In the genomic region with DNA sequence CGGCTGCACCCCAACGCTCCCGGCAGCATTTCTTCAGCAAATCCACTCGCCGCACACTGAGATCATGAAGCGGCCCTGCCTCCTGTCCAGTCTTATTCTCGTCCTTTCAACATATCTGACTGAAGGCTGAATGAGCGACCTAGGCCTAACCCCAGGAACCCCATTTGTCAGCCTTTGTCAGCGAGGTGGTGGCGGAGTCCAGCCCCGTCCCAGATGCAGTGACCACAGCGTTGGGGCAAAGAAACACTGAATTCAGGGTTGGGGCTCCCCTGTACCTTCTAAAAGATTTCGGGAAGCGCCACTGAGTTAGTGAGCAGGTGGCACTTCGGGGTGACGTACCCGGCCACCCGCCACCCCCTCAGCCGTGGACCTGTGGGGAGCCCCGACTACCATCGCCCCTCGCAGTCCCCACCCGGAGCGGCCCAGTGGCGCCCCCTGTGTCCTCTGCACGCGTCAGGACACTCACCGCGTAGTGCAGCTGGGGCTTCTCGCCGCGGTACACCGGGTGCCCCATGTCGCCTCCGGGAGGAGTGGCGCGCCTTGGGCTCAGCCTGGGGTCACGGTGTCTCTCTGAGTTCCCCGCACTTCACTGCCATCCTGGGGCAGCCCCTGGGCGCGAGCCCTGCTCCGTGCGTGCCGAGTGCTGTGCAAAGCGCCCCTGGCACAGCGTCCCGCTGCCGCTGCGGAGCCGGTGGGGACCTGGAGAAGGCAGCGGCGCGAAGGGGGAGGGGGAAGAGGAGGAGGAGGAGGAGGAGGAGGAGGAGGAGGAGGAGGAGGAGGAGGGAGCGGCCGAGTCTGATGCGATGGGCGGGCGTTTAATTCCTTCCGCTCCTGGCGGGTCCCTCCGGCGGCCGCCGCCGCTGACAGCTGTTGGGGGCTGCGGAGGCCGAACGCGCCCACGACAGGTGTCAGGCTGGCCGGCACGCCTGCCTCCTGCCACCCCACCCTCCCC, we compare ENCODE assay signal across 8 cellular contexts.
DNase-seq lines count a peak whose midpoint lies in the region; ATAC-seq and TF ChIP-seq lines count a peak whose summit lies in the region.

No MANE protein-coding gene starts in this region.

- peak overlapping the region; percentile 81 for H3K9ac ChIP-seq in KMS-11

- ATAC-seq in GM18517 (IDR thresholded peaks at IDR 0.05; ENCODE audit: unreplicated experiment) = no peak
- ATAC-seq in GM18858 (IDR thresholded peaks at IDR 0.05; ENCODE audit: unreplicated experiment) = no peak
- no peak for ATAC-seq in HG03095 (IDR thresholded peaks at IDR 0.05; ENCODE audit: unreplicated experiment)

- H3K36me3 ChIP-seq in KMS-11 (ENCODE audit: insufficient read depth) (no peaks in the 10 kb centered on the region), neuron (ENCODE audit: insufficient read depth, low read length) (no peaks in the 10 kb centered on the region)

- peak; percentile 28 for TF ChIP-seq CTCF in GM12873 (IDR thresholded peaks at IDR 0.05; ENCODE audit: insufficient read depth, low read depth, low read length, missing control alignments)
- peak; percentile 66 for TF ChIP-seq CTCF in KMS-11 (conservative IDR thresholded peaks at IDR 0.05; ENCODE audit: low read depth, low read length)
- TF ChIP-seq CTCF in fibroblast of mammary gland (conservative IDR thresholded peaks at IDR 0.05; ENCODE audit: control insufficient read depth, insufficient read depth, low read depth, low read length) = peak; percentile 23

- H3K4me1 ChIP-seq in KMS-11 (ENCODE audit: low read depth, poor library complexity, severe bottlenecking) (peaks cover 60% of the 10 kb centered on the region), neuron (ENCODE audit: insufficient read depth, low read length) (no peaks in the 10 kb centered on the region)

- in situ Hi-C loops in KBM-7 (cut with MboI; ENCODE audit: low pct_unique_long_range_greater_than_20kb, low sequenced_read_pairs) = no loop called here

- H3K79me2 ChIP-seq in KMS-11 (ENCODE audit: insufficient read depth, low read depth) = peaks cover 33% of the 10 kb centered on the region

- no peaks in the 10 kb centered on the region for H4K20me1 ChIP-seq in KMS-11 (ENCODE audit: insufficient read depth)

- H3K9me3 ChIP-seq in neuron (ENCODE audit: low read length) = no peaks in the 10 kb centered on the region

- H3K27me3 ChIP-seq in KMS-11 (ENCODE audit: insufficient read depth, low read depth) = no peaks in the 10 kb centered on the region
- H3K27me3 ChIP-seq in neuron (ENCODE audit: insufficient read depth, low read length) = no peaks in the 10 kb centered on the region

- DNase-seq in fibroblast of mammary gland (ENCODE audit: low read depth) = peak; percentile 32
- DNase-seq in KBM-7 = no peak

- peak overlapping the region; percentile 82 for H3K4me2 ChIP-seq in KMS-11

- H2AFZ ChIP-seq in KMS-11 (ENCODE audit: low read depth) = peak overlapping the region; percentile 75
- H2AFZ ChIP-seq in neuron (ENCODE audit: low read depth, low read length) = no peak overlapping the region

- peak overlapping the region; percentile 37 for H3K4me3 ChIP-seq in KMS-11 (IDR thresholded peaks at IDR 0.05; ENCODE audit: insufficient read depth, low read depth, low read length)
- peak overlapping the region; percentile 62 for H3K4me3 ChIP-seq in fibroblast of mammary gland (ENCODE audit: control insufficient read depth, low read depth, low read length)
- H3K4me3 ChIP-seq in neuron (ENCODE audit: low read length) = peak overlapping the region; percentile 28

- H3K27ac ChIP-seq in KMS-11 = peak overlapping the region; percentile 74
